Comparison of ENCODE assay signal across 10 cellular contexts in the genomic region with DNA sequence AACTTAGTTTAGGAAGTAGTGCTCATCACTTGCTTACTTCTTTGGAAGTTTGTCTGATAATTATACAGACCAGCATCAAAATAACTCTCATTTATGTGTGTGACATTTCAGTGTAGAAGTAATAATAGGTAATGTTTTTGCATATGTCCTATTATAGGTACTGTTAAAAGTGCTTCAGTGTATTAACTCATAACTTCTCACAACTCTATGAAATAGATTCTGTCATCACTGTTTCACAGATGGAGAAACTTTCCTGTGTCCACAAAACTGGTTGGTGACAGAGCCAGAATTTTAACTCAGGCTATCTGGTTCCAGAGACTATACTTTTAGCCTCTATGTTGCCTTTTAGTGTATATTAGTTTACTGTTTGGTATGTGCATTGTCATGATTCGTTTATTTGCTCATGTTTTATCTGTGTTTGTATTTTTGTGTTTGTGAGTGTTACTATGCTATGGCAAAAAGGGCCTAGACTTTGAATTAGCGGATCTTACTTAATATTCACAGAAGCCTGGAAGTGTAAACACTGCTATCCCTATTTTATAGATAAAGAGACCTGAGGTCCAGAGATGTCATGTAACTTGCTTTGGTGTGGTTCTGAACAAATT. TPM values are rescaled to one million over a fixed set of nuclear protein-coding genes. Genes with fewer than 3 reads are reported as not detected.
A peak's percentile ranks its signal among the peaks of the same experiment; 100 is the strongest.
DNase-seq lines count a peak whose midpoint lies in the region; ATAC-seq and TF ChIP-seq lines count a peak whose summit lies in the region.
"Had no signal": no experiment of that assay in that cellular context is flagged by ENCODE, and none has a peak within 500 bp of the region (broad histone marks: within the 10 kb centered on the region; RNA-seq: fewer than 3 reads in every experiment).

No MANE protein-coding gene starts in this region.

- intact Hi-C loops in CD14-positive monocyte (cut with micrococcal nuclease): loop anchor here (5.0 to 10.0 kb wide), 3 partner anchors 105 to 177 kb away; no protein-coding TSS in a partner anchor
- intact Hi-C loops in PC-3 (cut with micrococcal nuclease): loop anchor here (2.0 to 5.0 kb wide), 3 partner anchors 49 to 185 kb away; no protein-coding TSS in a partner anchor

- peaks cover 25 to 27% of the 10 kb centered on the region in 2 donors for H3K36me3 Mint-ChIP-seq in CD14-positive monocyte

- H3K27me3 ChIP-seq in PC-3 (ENCODE audit: low read length): no peaks in the 10 kb centered on the region
- H3K27me3 ChIP-seq in effector memory CD4-positive, alpha-beta T cell (replicated peaks; ENCODE audit: control insufficient read depth, insufficient read depth, low read length, poor library complexity, severe bottlenecking): no peaks in the 10 kb centered on the region
- no peaks in the 10 kb centered on the region for H3K27me3 ChIP-seq in osteoblast (ENCODE audit: insufficient read depth, low read length)

- DNase-seq in CD14-positive monocyte (ENCODE audit: low spot score) (no peak), PC-3 (peak; percentile 26), osteoblast (ENCODE audit: insufficient read length, low spot score, missing footprints) (no peak), inferior parietal cortex (ENCODE audit: extremely low spot score) (no peak), GM19240 (ENCODE audit: insufficient read length, low spot score) (no peak)
- DNase-seq in effector memory CD4-positive, alpha-beta T cell: no peak
- DNase-seq: NCI-H1436 treated with DMSO at 0.1 percent for 48 hours had no signal

- H3K9me3 ChIP-seq in PC-3 (ENCODE audit: low read length) (no peaks in the 10 kb centered on the region), osteoblast (ENCODE audit: low read depth, low read length) (no peaks in the 10 kb centered on the region)
- no peaks in the 10 kb centered on the region for H3K9me3 ChIP-seq in effector memory CD4-positive, alpha-beta T cell (ENCODE audit: control insufficient read depth, low read length)

- H3K4me1 ChIP-seq in PC-3 (ENCODE audit: insufficient read depth, low read length) (peaks cover 36% of the 10 kb centered on the region), osteoblast (ENCODE audit: insufficient read depth, low read length) (peaks cover 51% of the 10 kb centered on the region)
- peaks cover 13% of the 10 kb centered on the region for H3K4me1 ChIP-seq in effector memory CD4-positive, alpha-beta T cell (ENCODE audit: control insufficient read depth, insufficient read depth, low read length, poor library complexity, severe bottlenecking)

- H3K27ac Mint-ChIP-seq in CD14-positive monocyte: peak overlapping the region in 5 of 7 donors; percentile 11 to 77 (median 55)

- BruUV-seq in PC-3 (replicated peaks; lab: Mats Ljungman, UMichigan): no TSS peak

- POLR2A ChIA-PET in PC-3 (lab: Charles Lee; ENCODE audit: unreplicated experiment): no interaction called here

- H3K79me2 ChIP-seq in PC-3 (ENCODE audit: low read length) (no peaks in the 10 kb centered on the region), osteoblast (ENCODE audit: insufficient read depth, low read length) (peaks cover 6% of the 10 kb centered on the region)

- H3K27ac ChIP-seq in PC-3 (ENCODE audit: low read length) (peak overlapping the region; percentile 54), osteoblast (ENCODE audit: low read depth, low read length) (peak overlapping the region; percentile 60)
- peak overlapping the region; percentile 2 for H3K27ac ChIP-seq in effector memory CD4-positive, alpha-beta T cell (ENCODE audit: insufficient read depth, low read length, poor library complexity, severe bottlenecking)

- H2AFZ ChIP-seq in PC-3 (ENCODE audit: low read length) (no peak overlapping the region), osteoblast (ENCODE audit: low read length) (no peak overlapping the region)
- H2AFZ ChIP-seq: GM23338 had no signal

- H3K9me3 Mint-ChIP-seq in CD14-positive monocyte: peaks cover 0 to 6% (median 2%) of the 10 kb centered on the region in 7 donors

- H3K4me3 ChIP-seq in PC-3 (ENCODE audit: low read length): no peak overlapping the region
- no peak overlapping the region for H3K4me3 ChIP-seq in effector memory CD4-positive, alpha-beta T cell (ENCODE audit: insufficient read depth, low read depth, low read length, poor library complexity, severe bottlenecking)
- no peak overlapping the region for H3K4me3 ChIP-seq in osteoblast (ENCODE audit: insufficient read depth, low read length)
- H3K4me3 ChIP-seq: GM23338 had no signal

- H3K4me3 Mint-ChIP-seq in CD14-positive monocyte: no peak overlapping the region
- H3K4me3 Mint-ChIP-seq: GM23338 had no signal

- H3K27me3 Mint-ChIP-seq in CD14-positive monocyte (ENCODE audit: low read depth in 3 of 3): no peaks in the 10 kb centered on the region

- H3K4me2 ChIP-seq in PC-3 (ENCODE audit: low read length) (peak overlapping the region; percentile 38), osteoblast (ENCODE audit: insufficient read depth, low read length) (peak overlapping the region; percentile 46)
- H3K4me2 ChIP-seq: GM23338 had no signal

- H3F3A ChIP-seq in PC-3 (ENCODE audit: low read length, unreplicated experiment): no peaks in the 10 kb centered on the region

- H3K4me1 Mint-ChIP-seq in CD14-positive monocyte: peaks cover 38% of the 10 kb centered on the region
- H3K4me1 Mint-ChIP-seq: GM23338 had no signal

- H4K20me1 ChIP-seq in PC-3 (ENCODE audit: low read length): no peaks in the 10 kb centered on the region
- H4K20me1 ChIP-seq in osteoblast (ENCODE audit: insufficient read depth, low read length): no peaks in the 10 kb centered on the region

- H3K36me3 ChIP-seq in PC-3 (ENCODE audit: low read depth, low read length): no peaks in the 10 kb centered on the region; the same call in 1 of the 2 replicates
- no peaks in the 10 kb centered on the region for H3K36me3 ChIP-seq in effector memory CD4-positive, alpha-beta T cell (ENCODE audit: control insufficient read depth, insufficient read depth, low read length)
- peaks cover 5% of the 10 kb centered on the region for H3K36me3 ChIP-seq in osteoblast (ENCODE audit: insufficient read depth, low read length)

- H3K9ac ChIP-seq in PC-3 (ENCODE audit: low read length): no peak overlapping the region

- H3K9me2 ChIP-seq in PC-3 (replicated peaks; ENCODE audit: low read length): no peaks in the 10 kb centered on the region

- TF ChIP-seq CTCF in CD14-positive monocyte (IDR thresholded peaks at IDR 0.05): no peak
- TF ChIP-seq CTCF in PC-3 (conservative IDR thresholded peaks at IDR 0.05; ENCODE audit: low read depth, low read length): no peak
- no peak for TF ChIP-seq CTCF in osteoblast (IDR thresholded peaks at IDR 0.05; ENCODE audit: extremely low read depth, low read depth, low read length)

- ATAC-seq in PC-3 (peak; percentile 27), HG02610 (IDR thresholded peaks at IDR 0.05; ENCODE audit: unreplicated experiment) (no peak), HG03354 (IDR thresholded peaks at IDR 0.05; ENCODE audit: poor library complexity, severe bottlenecking, unreplicated experiment) (no peak)
- ATAC-seq: GM23338 had no signal

- CTCF ChIA-PET in PC-3 (lab: Charles Lee): no interaction called here

RNA-seq across cellular contexts. Expression of gene LPAR6, which starts 12.7 kb away (rescaled TPM):
- 10 to 100 TPM; 17.2 to 62.1 TPM for polyA plus RNA-seq in CD14-positive monocyte
- total RNA-seq in PC-3 (2014; rRNA removed) (3.6 TPM in 2 replicates), osteoblast (11.9 and 14.7 TPM in 2 replicates)

Comparison
In these comparisons a context has a peak if more than half of its experiments do, and no peak if none do; other contexts are left out.
1. H3K27ac ChIP-seq: peak in every context shown above with its lines; median percentile 60 in osteoblast; 54 in PC-3; 2 in effector memory CD4-positive, alpha-beta T cell.